ENCODE assay signal across 9 cellular contexts in genomic region chr2:176128172-176129012, GRCh38. TPM values are rescaled to one million over a fixed set of nuclear protein-coding genes. Genes with fewer than 3 reads are reported as not detected.
DNase-seq lines count a peak whose midpoint lies in the region; ATAC-seq and TF ChIP-seq lines count a peak whose summit lies in the region.
"Had no signal": no experiment of that assay in that cellular context is flagged by ENCODE, and none has a peak within 500 bp of the region (broad histone marks: within the 10 kb centered on the region; RNA-seq: fewer than 3 reads in every experiment).

No MANE protein-coding gene starts in this region.

- H3K79me2 ChIP-seq in ACC112 (ENCODE audit: control insufficient read depth, insufficient read depth, low read length, unreplicated experiment), result peaks cover 15% of the 10 kb centered on the region

- peak overlapping the region; percentile 73 for H3K4me3 Mint-ChIP-seq in HFFc6

- H3K27me3 ChIP-seq in ACC112 (ENCODE audit: insufficient read depth, low read length) (no peaks in the 10 kb centered on the region), adipocyte (replicated peaks; ENCODE audit: control insufficient read depth, insufficient read depth, low read length) (no peaks in the 10 kb centered on the region), muscle layer of duodenum (ENCODE audit: low read depth, low read length) (peaks cover 84% of the 10 kb centered on the region)

- no peaks in the 10 kb centered on the region for H3K9me3 Mint-ChIP-seq in HFFc6

- peaks cover 36% of the 10 kb centered on the region for H3K27me3 Mint-ChIP-seq in HFFc6 (ENCODE audit: insufficient read depth)

- ATAC-seq in GM18873 (IDR thresholded peaks at IDR 0.05; ENCODE audit: low FRiP score, unreplicated experiment) (no peak), GM18517 (IDR thresholded peaks at IDR 0.05; ENCODE audit: unreplicated experiment) (no peak)

- H3K4me1 ChIP-seq in ACC112 (ENCODE audit: control insufficient read depth, insufficient read depth, low read length, unreplicated experiment) (peaks cover 13% of the 10 kb centered on the region), adipocyte (ENCODE audit: control insufficient read depth, insufficient read depth, low read length) (peaks cover 20% of the 10 kb centered on the region), muscle layer of duodenum (ENCODE audit: control insufficient read depth in 1 of 2, insufficient read depth in 2 of 2, low read length in 2 of 2) (peaks cover 0 to 17% of the 10 kb centered on the region in 2 donors)

- H3K4me3 ChIP-seq in ACC112 (ENCODE audit: low read depth, low read length) (peak overlapping the region; percentile 79), adipocyte (ENCODE audit: low read length) (peak overlapping the region; percentile 84), muscle layer of duodenum (ENCODE audit: low read depth in 1 of 2, low read length in 2 of 2) (peak overlapping the region; percentile 5 to 63)

- H3K27ac ChIP-seq in ACC112 (ENCODE audit: low read depth, low read length) (peak overlapping the region; percentile 74), muscle layer of duodenum (ENCODE audit: low read length) (no peak overlapping the region)

- peak overlapping the region; percentile 11; the same call in 1 of the 2 replicates for H3K27ac Mint-ChIP-seq in HFFc6

- DNase-seq in HFFc6, result no peak
- no peak for DNase-seq in adipocyte (ENCODE audit: low read depth)
- no peak for DNase-seq in putamen (ENCODE audit: low spot score)
- no peak for DNase-seq in NCI-H69 (lab: John Stamatoyannopoulos, UW)

- peak overlapping the region; percentile 89 for H2AFZ ChIP-seq in ACC112 (ENCODE audit: low read length, unreplicated experiment)

- peaks cover 52% of the 10 kb centered on the region for H3K4me1 Mint-ChIP-seq in HFFc6 (ENCODE audit: low read depth)

- H3K9ac ChIP-seq in adipocyte (ENCODE audit: low read length), result peak overlapping the region; percentile 92

- peaks cover 16% of the 10 kb centered on the region; the same call in 1 of the 2 replicates for H3K36me3 Mint-ChIP-seq in HFFc6 (ENCODE audit: low read depth)

- H3K36me3 ChIP-seq in ACC112 (ENCODE audit: insufficient read depth, low read length) (peaks cover 4% of the 10 kb centered on the region; the same call in 1 of the 2 replicates), adipocyte (ENCODE audit: control insufficient read depth, insufficient read depth, low read length, severe bottlenecking) (no peaks in the 10 kb centered on the region), muscle layer of duodenum (ENCODE audit: control insufficient read depth in 1 of 2, insufficient read depth in 2 of 2, low read length in 2 of 2) (no peaks in the 10 kb centered on the region)

- no peak for TF ChIP-seq CTCF in HFFc6 (IDR thresholded peaks at IDR 0.05)

- H3K9me3 ChIP-seq in adipocyte (ENCODE audit: control insufficient read depth, low read length), result no peaks in the 10 kb centered on the region
- H3K9me3 ChIP-seq in muscle layer of duodenum (ENCODE audit: control insufficient read depth in 1 of 2, low read length in 2 of 2), result no peaks in the 10 kb centered on the region

RNA-seq across cellular contexts. Expression of gene HOXD8, which starts 1.1 kb away (rescaled TPM):
- total RNA-seq in HFFc6 (2021; fragmentation: NEBNext Ultra II Directional; extraction: Animal tissue kit (Norgen Biotek cat#: 25700)), result 1 to 10 TPM; 2.3 to 5.1 (median 4.6) TPM

RNA-seq across cellular contexts. Expression of gene HOXD9, which starts 5.9 kb away (rescaled TPM):
- 1 to 10 TPM; 2.1 to 2.7 (median 2.4) TPM for total RNA-seq in HFFc6 (2021; fragmentation: NEBNext Ultra II Directional; extraction: Animal tissue kit (Norgen Biotek cat#: 25700))
- total RNA-seq: NCI-H460 had no signal

RNA-seq across cellular contexts. Expression of gene HOXD10, which starts 11.8 kb away (rescaled TPM):
- 10 to 100 TPM; 10.9 to 14.5 (median 12.8) TPM for total RNA-seq in HFFc6 (2021; fragmentation: NEBNext Ultra II Directional; extraction: Animal tissue kit (Norgen Biotek cat#: 25700))

RNA-seq across cellular contexts. Expression of gene HOXD11, which starts 21.3 kb away (rescaled TPM):
- total RNA-seq in HFFc6 (2021; fragmentation: NEBNext Ultra II Directional; extraction: Animal tissue kit (Norgen Biotek cat#: 25700)), result 10 to 100 TPM in 1 of 6 experiments, 1 to 10 TPM in 5; 6.0 to 10.2 (median 7.6) TPM
- total RNA-seq: NCI-H460 had no signal

RNA-seq across cellular contexts. Expression of gene HOXD4, which starts 23.0 kb away (rescaled TPM):
- under 1 TPM in 4 of 6 experiments, not detected in 2; 0.40 to 0.69 (median 0.57) TPM for total RNA-seq in HFFc6 (2021; fragmentation: NEBNext Ultra II Directional; extraction: Animal tissue kit (Norgen Biotek cat#: 25700))
- total RNA-seq: NCI-H460 had no signal

Comparison
In these comparisons a context has a peak if more than half of its experiments do, and no peak if none do; other contexts are left out.
1. H3K4me3 ChIP-seq: peak in every context shown above with its lines; median percentile 84 in adipocyte; 79 in ACC112; 34 in muscle layer of duodenum.